ENCODE assay signal across 21 cellular contexts in genomic region chr1:226800763-226801380, GRCh38.
"Had no signal": no experiment of that assay in that cellular context is flagged by ENCODE, and none has a peak within 500 bp of the region (broad histone marks: within the 10 kb centered on the region; RNA-seq: fewer than 3 reads in every experiment).

No MANE protein-coding gene starts in this region.

- DNase-seq: activated naive CD4-positive, alpha-beta T cell treated with Interleukin-2 at 50 U/mL for 16 hours; activated T-cell treated with anti-CD3 and anti-CD28 coated beads, Interleukin-2, amount 50 U/mL, for 72 hours; body of pancreas; effector CD4-positive, alpha-beta T cell; foreskin melanocyte; heart left ventricle; kidney; left ventricle myocardium inferior; mesendoderm; ovary; retina; SHP77; small intestine; substantia nigra; T1000; upper lobe of left lung had no signal

- ATAC-seq: activated T-cell treated with anti-CD3 and anti-CD28 coated beads, Interleukin-2, amount 50 U/mL, for 72 hours; body of pancreas; stimulated activated effector memory CD8-positive, alpha-beta T cell treated with anti-CD3 and anti-CD28 coated beads, Interleukin-12 subunit alpha, Interleukin-12 subunit beta, amount 100 ng/mL, for 72 hours had no signal

- H3K4me1 ChIP-seq: body of pancreas had no signal

- H3K9me3 Mint-ChIP-seq: activated T-cell treated with anti-CD3 and anti-CD28 coated beads, Interleukin-2, amount 50 U/mL, for 72 hours; neural crest cell; stimulated activated effector memory CD8-positive, alpha-beta T cell treated with anti-CD3 and anti-CD28 coated beads, Interleukin-12 subunit alpha, Interleukin-12 subunit beta, amount 100 ng/mL, for 72 hours had no signal

- H3K36me3 ChIP-seq: heart left ventricle, left ventricle myocardium inferior, ovary, upper lobe of left lung had no signal

- H3K27ac ChIP-seq: body of pancreas, coronary artery, ovary, VCaP had no signal

- H3K9me3 ChIP-seq: body of pancreas, heart left ventricle, left ventricle myocardium inferior, ovary, upper lobe of left lung had no signal

- FAIRE-seq: endothelial cell of umbilical vein, kidney, small intestine had no signal

- H3K36me3 Mint-ChIP-seq: stimulated activated effector memory CD8-positive, alpha-beta T cell treated with anti-CD3 and anti-CD28 coated beads, Interleukin-12 subunit alpha, Interleukin-12 subunit beta, amount 100 ng/mL, for 72 hours had no signal

- H3K4me1 Mint-ChIP-seq: neural crest cell had no signal

- H3K4me3 Mint-ChIP-seq: neural crest cell; stimulated activated effector memory CD8-positive, alpha-beta T cell treated with anti-CD3 and anti-CD28 coated beads, Interleukin-12 subunit alpha, Interleukin-12 subunit beta, amount 100 ng/mL, for 72 hours had no signal

- H3K27me3 ChIP-seq: body of pancreas, heart left ventricle, ovary, upper lobe of left lung had no signal

- H3K4me3 ChIP-seq: body of pancreas, coronary artery, heart left ventricle, left ventricle myocardium inferior, ovary, upper lobe of left lung had no signal
